ENCODE assay signal across 8 cellular contexts in the genomic region with DNA sequence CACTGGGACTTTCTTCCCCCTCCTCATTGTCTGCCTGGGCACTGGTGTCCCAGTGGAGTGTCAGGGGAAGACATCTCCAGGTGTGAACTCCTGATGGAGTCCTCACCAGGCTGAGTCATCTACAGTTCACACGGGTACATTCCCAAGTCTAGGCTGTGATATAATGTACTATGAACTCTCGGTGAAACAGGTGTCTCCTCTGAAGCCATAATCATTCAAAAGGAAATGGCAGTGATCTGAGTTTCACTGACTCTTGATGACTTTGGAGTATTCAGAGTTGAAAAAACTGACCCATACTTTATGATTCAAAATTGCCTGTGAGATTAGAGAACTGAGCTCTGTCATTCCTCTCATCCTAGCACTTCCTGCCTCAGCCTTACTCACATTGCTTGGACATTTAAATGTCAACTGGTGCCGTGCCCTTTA. TPM values are rescaled to one million over a fixed set of nuclear protein-coding genes. Genes with fewer than 3 reads are reported as not detected.
A peak's percentile ranks its signal among the peaks of the same experiment; 100 is the strongest.
DNase-seq lines count a peak whose midpoint lies in the region; ATAC-seq, FAIRE-seq and TF ChIP-seq lines count a peak whose summit lies in the region.

No MANE protein-coding gene starts in this region.

- H3K36me3 ChIP-seq in endothelial cell of umbilical vein (ENCODE audit: control insufficient read depth in 2 of 2, extremely low read depth in 1 of 2, insufficient read depth in 2 of 2, low read length in 2 of 2) (no peaks in the 10 kb centered on the region), aorta (ENCODE audit: control insufficient read depth in 1 of 2, insufficient read depth in 2 of 2, low read length in 1 of 2) (no peaks in the 10 kb centered on the region)

- 59 to 63% methylated on average over 3 of the region's 3 CpGs for WGBS in aorta, 2 donors

- H3K9ac ChIP-seq in endothelial cell of umbilical vein (replicated peaks; ENCODE audit: extremely low read depth, insufficient read depth, low read length): no peak overlapping the region

- no peak for TF ChIP-seq CTCF in endothelial cell of umbilical vein (IDR thresholded peaks at IDR 0.05; ENCODE audit: extremely low read depth in 1 of 2, insufficient read depth in 1 of 2, low read depth in 1 of 2, low read length in 2 of 2)

- H3K9me3 ChIP-seq in endothelial cell of umbilical vein (replicated peaks; ENCODE audit: control insufficient read depth, insufficient read depth, low read length): no peaks in the 10 kb centered on the region
- no peaks in the 10 kb centered on the region for H3K9me3 ChIP-seq in aorta (ENCODE audit: control insufficient read depth, low read length)

- H3K4me1 ChIP-seq in endothelial cell of umbilical vein (ENCODE audit: control insufficient read depth, extremely low read depth, insufficient read depth, low read length) (peaks cover 12% of the 10 kb centered on the region), aorta (ENCODE audit: control insufficient read depth in 1 of 2, insufficient read depth in 2 of 2, low read length in 2 of 2) (peaks cover 0 to 2% of the 10 kb centered on the region in 2 donors)

- no peaks in the 10 kb centered on the region for H3K27me3 ChIP-seq in endothelial cell of umbilical vein (ENCODE audit: control insufficient read depth in 2 of 2, insufficient read depth in 2 of 2, low read length in 2 of 2)
- no peaks in the 10 kb centered on the region for H3K27me3 ChIP-seq in aorta (ENCODE audit: control insufficient read depth in 1 of 2, insufficient read depth in 2 of 2, low read length in 1 of 2)

- POLR2A ChIA-PET in endothelial cell of umbilical vein (lab: Charles Lee): no interaction called here

- H3K27ac ChIP-seq in endothelial cell of umbilical vein (ENCODE audit: insufficient read depth, low read depth, low read length) (peak overlapping the region; percentile 44), aorta (ENCODE audit: low read depth in 1 of 2, low read length in 2 of 2) (no peak overlapping the region)

- in situ Hi-C loops in Caki2 (cut with HindIII; ENCODE audit: low pct_unique_long_range_greater_than_20kb, low sequenced_read_pairs): no loop called here

- peak; percentile 56 for ATAC-seq in GM21390 (IDR thresholded peaks at IDR 0.05; ENCODE audit: unreplicated experiment)
- ATAC-seq in HG03520 (IDR thresholded peaks at IDR 0.05; ENCODE audit: unreplicated experiment): peak; percentile 38
- ATAC-seq in aorta (ENCODE audit: low FRiP score): no peak

- TF ChIP-seq POLR2A in endothelial cell of umbilical vein (IDR thresholded peaks at IDR 0.05; ENCODE audit: low read depth, low read length): no peak

- dilution Hi-C loops in endothelial cell of umbilical vein (cut with MboI; ENCODE audit: extremely low pct_ligation_motif_present, low sequenced_read_pairs): no loop called here

- H4K20me1 ChIP-seq in endothelial cell of umbilical vein (replicated peaks; ENCODE audit: control insufficient read depth, extremely low read depth, insufficient read depth, low read length): no peaks in the 10 kb centered on the region

- no peaks in the 10 kb centered on the region for H3K79me2 ChIP-seq in endothelial cell of umbilical vein (ENCODE audit: control insufficient read depth, insufficient read depth, low read length)

- peak overlapping the region; percentile 17 for H3K4me2 ChIP-seq in endothelial cell of umbilical vein (ENCODE audit: insufficient read depth, low read length)

- peak overlapping the region; percentile 36 for H2AFZ ChIP-seq in endothelial cell of umbilical vein (ENCODE audit: low read depth, low read length)

- H3K9me1 ChIP-seq in endothelial cell of umbilical vein (replicated peaks; ENCODE audit: control insufficient read depth, extremely low read depth, insufficient read depth, low read length): no peaks in the 10 kb centered on the region

- CTCF ChIA-PET in endothelial cell of umbilical vein (lab: Charles Lee): interaction anchor here (1.0 to 2.2 kb wide), 4 partner anchors 8 to 40 kb away, joined by 3 to 10 read pairs (median 6); no protein-coding TSS in a partner anchor

- no TSS peak for BruUV-seq in endothelial cell of umbilical vein (replicated peaks; lab: Mats Ljungman, UMichigan)

- DNase-seq in Caki2 (ENCODE audit: low read depth) (peak; percentile 66), endothelial cell of umbilical vein (ENCODE audit: low read depth, low spot score) (peak; percentile 60), DMS79 treated with DMSO at 0.1 percent for 48 hours (lab: John Stamatoyannopoulos, UW) (no peak), SK-N-DZ (ENCODE audit: low spot score) (no peak), cardiac septum (ENCODE audit: low spot score) (no peak), aorta (no peak)

- intact Hi-C loops in endothelial cell of umbilical vein (cut with micrococcal nuclease) (no loop called here), cardiac septum (cut with DNase I) (no loop called here), aorta (cut with DNase I) (no loop called here)

- H3K4me3 ChIP-seq in endothelial cell of umbilical vein (replicated peaks in 1 of 3; ENCODE audit: insufficient read depth in 1 of 3, low read depth in 1 of 3, low read length in 3 of 3) (no peak overlapping the region), aorta (ENCODE audit: low read length in 2 of 2) (no peak overlapping the region)

- peak; percentile 75 for FAIRE-seq in endothelial cell of umbilical vein (lab: Jason Lieb, UNC)

TF ChIP-seq in endothelial cell of umbilical vein, 7 proteins besides CTCF, POLR2A, EP300 and RAD21:
- TF ChIP-seq JUN (IDR thresholded peaks at IDR 0.05; ENCODE audit: borderline replicate concordance, insufficient read depth, insufficient read length, low read depth) (no peak), EZH2 (IDR thresholded peaks at IDR 0.05; ENCODE audit: borderline replicate concordance, low read depth, low read length, severe bottlenecking) (no peak), FOS (IDR thresholded peaks at IDR 0.05; ENCODE audit: borderline replicate concordance, insufficient read depth, low read length) (peak; percentile 68), MAX (IDR thresholded peaks at IDR 0.05; ENCODE audit: insufficient read depth, insufficient read length) (no peak), GATA2 (IDR thresholded peaks at IDR 0.05; ENCODE audit: insufficient read depth, insufficient read length, low read depth, low read length) (peak; percentile 66)

RNA-seq across cellular contexts. Expression of gene LAMC2, which starts 9.1 kb away (rescaled TPM):
- 92.0 and 97.5 TPM in 2 replicates for total RNA-seq in Caki2 (2014; rRNA removed; shearing (Covaris generic); ENCODE audit: low replicate concordance)
- total RNA-seq in endothelial cell of umbilical vein (0.82 and 4.0 TPM in 2 replicates), cardiac septum (0.40 TPM), aorta (under 1 TPM; 0.90 to 0.91 TPM)
- polyA plus RNA-seq in endothelial cell of umbilical vein (0.14 and 0.23 TPM in 2 replicates), aorta (1 to 10 TPM; 1.0 to 1.2 TPM)
- polyA plus RNA-seq in endothelial cell of umbilical vein (2011; cell fraction: cytosol; rRNA removed): 0.22 and 0.23 TPM in 2 replicates
- 0.94 and 1.4 TPM in 2 replicates for polyA plus RNA-seq in endothelial cell of umbilical vein (2011; cell fraction: nucleus; rRNA removed)
- polyA plus RNA-seq in endothelial cell of umbilical vein (2012): 29.2 and 52.7 TPM in 2 replicates
- 0.42 and 0.90 TPM in 2 replicates for polyA minus RNA-seq in endothelial cell of umbilical vein
- not detected for polyA minus RNA-seq in endothelial cell of umbilical vein (2011; cell fraction: cytosol; rRNA and poly(A)+ RNA removed)
- polyA minus RNA-seq in endothelial cell of umbilical vein (2011; cell fraction: nucleus; rRNA and poly(A)+ RNA removed): 0.96 and 1.8 TPM in 2 replicates
- 0.03 TPM in 1 of 2 replicates, not detected in the other for polyA plus RNA-seq in SK-N-DZ (2014; cell fraction: cytosol; rRNA removed)
- not detected in 2 replicates for polyA plus RNA-seq in SK-N-DZ (2014; cell fraction: nucleus; rRNA removed)

Comparison
In these comparisons a context has a peak if more than half of its experiments do, and no peak if none do; other contexts are left out.
1. DNase-seq: peak in Caki2 (single experiment) and endothelial cell of umbilical vein (single experiment); none in DMS79 treated with DMSO at 0.1 percent for 48 hours (single experiment), SK-N-DZ (single experiment), cardiac septum (single experiment) and aorta (0 of 2).
2. RNA of gene LAMC2, which starts 9.1 kb away (total RNA-seq): 92.0 to 97.5 TPM in Caki2; 0.90 to 0.91 TPM in aorta, 0.82 to 4.0 TPM in endothelial cell of umbilical vein and 0.40 TPM in cardiac septum (single experiment); every median in the first group is over 10 times any median in the second.